Comparison of ENCODE assay signal across 8 cellular contexts in genomic region chr6:16136536-16137450, GRCh38. TPM values are rescaled to one million over a fixed set of nuclear protein-coding genes. Genes with fewer than 3 reads are reported as not detected.
DNase-seq lines count a peak whose midpoint lies in the region; TF ChIP-seq lines count a peak whose summit lies in the region.

No MANE protein-coding gene starts in this region.

- no peak overlapping the region for H3K18ac ChIP-seq in trophoblast cell (ENCODE audit: low read length)

- DNase-seq in BJ (ENCODE audit: low read depth) (peak; percentile 80), right atrium auricular region (ENCODE audit: low spot score) (no peak), KBM-7 (no peak), COLO668 (lab: John Stamatoyannopoulos, UW; ENCODE audit: unreplicated experiment) (no peak), trophoblast cell (no peak)
- DNase-seq in activated effector memory CD4-positive, alpha-beta T cell treated with anti-CD3 and anti-CD28 coated beads, Interleukin-2, amount 50 U/mL, for 16 hours, result peak; percentile 82
- peak; percentile 47 for DNase-seq in stimulated activated CD8-positive, alpha-beta memory T cell treated with anti-CD3 and anti-CD28 coated beads, Interleukin-7, amount 100 ng/mL, for 4 hours (ENCODE audit: low read depth in 2 of 2)

- H3K4me1 ChIP-seq in KMS-11 (ENCODE audit: low read depth, poor library complexity, severe bottlenecking) (peaks cover 67% of the 10 kb centered on the region), right atrium auricular region (peaks cover 0 to 74% of the 10 kb centered on the region in 2 donors), trophoblast cell (ENCODE audit: control insufficient read depth in 1 of 2, insufficient read depth in 2 of 2, low read length in 2 of 2) (peaks cover 0 to 2% of the 10 kb centered on the region in 2 experiments)

- H3K4me3 ChIP-seq in BJ (ENCODE audit: low read depth, low read length) (no peak overlapping the region), KMS-11 (IDR thresholded peaks at IDR 0.05; ENCODE audit: insufficient read depth, low read depth, low read length) (no peak overlapping the region), right atrium auricular region (no peak overlapping the region), trophoblast cell (ENCODE audit: low read depth, low read length) (no peak overlapping the region)

- no peak overlapping the region for H2BK12ac ChIP-seq in trophoblast cell (ENCODE audit: low read length)

- peaks cover 25% of the 10 kb centered on the region for H4K20me1 ChIP-seq in KMS-11 (ENCODE audit: insufficient read depth)

- TF ChIP-seq CTCF in BJ (IDR thresholded peaks at IDR 0.05; ENCODE audit: insufficient read depth, low read depth, low read length) (no peak), KMS-11 (conservative IDR thresholded peaks at IDR 0.05; ENCODE audit: low read depth, low read length) (no peak), right atrium auricular region (IDR thresholded peaks at IDR 0.05) (no peak)

- H3K27me3 ChIP-seq in BJ (ENCODE audit: control insufficient read depth, insufficient read depth, low read length) (peaks cover 15% of the 10 kb centered on the region), KMS-11 (ENCODE audit: insufficient read depth, low read depth) (no peaks in the 10 kb centered on the region), right atrium auricular region (no peaks in the 10 kb centered on the region), trophoblast cell (ENCODE audit: insufficient read depth, low read length) (no peaks in the 10 kb centered on the region)

- H2AK5ac ChIP-seq in trophoblast cell (ENCODE audit: low read length), result no peak overlapping the region

- no peak overlapping the region for H3K27ac ChIP-seq in KMS-11
- peak overlapping the region; percentile 9 to 49 for H3K27ac ChIP-seq in right atrium auricular region
- H3K27ac ChIP-seq in trophoblast cell (ENCODE audit: low read depth, low read length), result no peak overlapping the region

- peak overlapping the region; percentile 50 for H3K4me2 ChIP-seq in KMS-11
- H3K4me2 ChIP-seq in trophoblast cell (ENCODE audit: low read length), result no peak overlapping the region

- H4K8ac ChIP-seq in trophoblast cell (ENCODE audit: low read depth, low read length), result no peak overlapping the region

- WGBS in trophoblast cell (ENCODE audit: extremely low coverage, insufficient coverage, insufficient read length), result no CpG with 5 or more reads among the region's 5 CpGs

- H4K12ac ChIP-seq in trophoblast cell (ENCODE audit: low read depth, low read length), result no peak overlapping the region

- peaks cover 90% of the 10 kb centered on the region for H3K79me2 ChIP-seq in KMS-11 (ENCODE audit: insufficient read depth, low read depth)
- peaks cover 5% of the 10 kb centered on the region for H3K79me2 ChIP-seq in trophoblast cell (ENCODE audit: control insufficient read depth, insufficient read depth, low read length, poor library complexity)

- no peak overlapping the region for H3K9ac ChIP-seq in KMS-11
- H3K9ac ChIP-seq in trophoblast cell (ENCODE audit: low read length), result no peak overlapping the region

- H2AFZ ChIP-seq in KMS-11 (ENCODE audit: low read depth) (no peak overlapping the region), trophoblast cell (ENCODE audit: insufficient read depth, low read length, poor library complexity) (no peak overlapping the region)

- no peak overlapping the region for H3K4ac ChIP-seq in trophoblast cell (ENCODE audit: low read depth, low read length)

- CTCF ChIA-PET in BJ (lab: Yijun Ruan, JAX), result interaction anchor here (0.5 to 0.6 kb wide), 2 partner anchors 53 to 644 kb away, joined by 3 read pairs; no protein-coding TSS in a partner anchor

- in situ Hi-C loops in KBM-7 (cut with MboI; ENCODE audit: low pct_unique_long_range_greater_than_20kb, low sequenced_read_pairs), result no loop called here

- no peak overlapping the region for H4K91ac ChIP-seq in trophoblast cell (ENCODE audit: low read depth, low read length)

- H3K9me3 ChIP-seq in right atrium auricular region (no peaks in the 10 kb centered on the region), trophoblast cell (ENCODE audit: insufficient read depth, low read depth, low read length) (no peaks in the 10 kb centered on the region)

- no peaks in the 10 kb centered on the region for H3K36me3 ChIP-seq in BJ (ENCODE audit: control insufficient read depth, insufficient read depth, low read length)
- H3K36me3 ChIP-seq in KMS-11 (ENCODE audit: insufficient read depth), result no peaks in the 10 kb centered on the region; the same call in 1 of the 2 replicates
- H3K36me3 ChIP-seq in right atrium auricular region, result peaks cover 7% of the 10 kb centered on the region
- H3K36me3 ChIP-seq in trophoblast cell (ENCODE audit: control insufficient read depth in 1 of 2, insufficient read depth in 2 of 2, low read length in 2 of 2), result peaks cover 3 to 10% of the 10 kb centered on the region in 2 experiments

- H3K23ac ChIP-seq in trophoblast cell (ENCODE audit: low read length), result no peak overlapping the region

- H2BK120ac ChIP-seq in trophoblast cell (ENCODE audit: insufficient read depth, low read length, poor library complexity), result no peak overlapping the region

- no peak overlapping the region for H2BK5ac ChIP-seq in trophoblast cell (ENCODE audit: low read depth, low read length, poor library complexity)

- no peak overlapping the region for H3K14ac ChIP-seq in trophoblast cell (ENCODE audit: low read length)

- POLR2A ChIA-PET in BJ (lab: Charles Lee), result no interaction called here

- H3K79me1 ChIP-seq in trophoblast cell (ENCODE audit: low read length), result no peaks in the 10 kb centered on the region

RNA-seq across cellular contexts. Expression of gene MYLIP, which starts 7.9 kb away (rescaled TPM):
- 5.0 and 6.5 TPM in 2 replicates for polyA plus RNA-seq in BJ (2011; rRNA removed)
- polyA minus RNA-seq in BJ (2011; rRNA and poly(A)+ RNA removed), result 5.1 and 6.1 TPM in 2 replicates
- total RNA-seq in right atrium auricular region, result 10 to 100 TPM; 15.6 to 25.1 TPM
- polyA plus RNA-seq in trophoblast cell (2013), result 29.7 and 30.4 TPM in 2 replicates

Comparison
In these comparisons a context has a peak if more than half of its experiments do, and no peak if none do; other contexts are left out.
1. DNase-seq: peak in BJ (single experiment), activated effector memory CD4-positive, alpha-beta T cell treated with anti-CD3 and anti-CD28 coated beads, Interleukin-2, amount 50 U/mL, for 16 hours (single experiment) and stimulated activated CD8-positive, alpha-beta memory T cell treated with anti-CD3 and anti-CD28 coated beads, Interleukin-7, amount 100 ng/mL, for 4 hours (2 of 2); none in right atrium auricular region (single experiment), KBM-7 (single experiment), COLO668 (single experiment) and trophoblast cell (0 of 2).
2. H3K27ac ChIP-seq: peak in right atrium auricular region (2 of 2); none in KMS-11 (single experiment) and trophoblast cell (single experiment).